ENCODE assay signal across 24 cellular contexts in genomic region chr2:182088681-182089333, GRCh38.
"Had no signal": no experiment of that assay in that cellular context is flagged by ENCODE, and none has a peak within 500 bp of the region (broad histone marks: within the 10 kb centered on the region; RNA-seq: fewer than 3 reads in every experiment).

No MANE protein-coding gene starts in this region.

- H2AFZ ChIP-seq: parathyroid adenoma had no signal

- H3K4me1 ChIP-seq: parathyroid adenoma, upper lobe of right lung had no signal

- DNase-seq: activated CD4-positive, alpha-beta memory T cell treated with anti-CD3 and anti-CD28 coated beads, Interleukin-2, amount 10 ng/mL, durations not matched to agents 7 days and 5 days; activated CD4-positive, alpha-beta T cell treated with anti-CD3 and anti-CD28 coated beads for 48 hours; activated CD4-positive, CD25-positive, alpha-beta regulatory T cell; activated naive CD4-positive, alpha-beta T cell; activated naive CD8-positive, alpha-beta T cell treated with anti-CD3 and anti-CD28 coated beads for 36 hours; activated T-cell treated with anti-CD3 and anti-CD28 coated beads, Interleukin-2, amount 50 U/mL, for 1 hour; amygdala; dermis blood vessel endothelial cell; effector memory CD8-positive, alpha-beta T cell; gastrocnemius medialis; head of caudate nucleus; kidney; natural killer cell; stimulated activated CD4-positive, alpha-beta T cell treated with anti-CD3 and anti-CD28 coated beads, Interleukin-12 subunit alpha, Interleukin-12 subunit beta, amount 100 ng/mL, for 4 hours; stimulated activated CD4-positive, alpha-beta T cell treated with anti-CD3 and anti-CD28 coated beads, Interleukin-1b, Interleukin-23, amount 100 ng/mL, for 48 hours; stimulated activated CD8-positive, alpha-beta memory T cell treated with anti-CD3 and anti-CD28 coated beads, Interleukin-4, amount 100 ng/mL, for 48 hours; stimulated activated naive CD4-positive, alpha-beta T cell; T-helper 1 cell; T-helper 9 cell; upper lobe of right lung had no signal

- ATAC-seq: activated T-helper 17 cell treated with anti-CD3 and anti-CD28 coated beads, Interleukin-2, amount 50 U/mL, for 72 hours; effector memory CD8-positive, alpha-beta T cell; gastrocnemius medialis; natural killer cell; upper lobe of right lung had no signal

- H3K9ac ChIP-seq: parathyroid adenoma had no signal

- H3K36me3 ChIP-seq: cardiac muscle cell, gastrocnemius medialis, neutrophil, upper lobe of right lung had no signal

- H3K4me3 ChIP-seq: cardiac muscle cell, gastrocnemius medialis, upper lobe of right lung had no signal

- H3K27ac ChIP-seq: cardiac muscle cell, gastrocnemius medialis, neutrophil, parathyroid adenoma, upper lobe of right lung had no signal

- H3K9me3 ChIP-seq: gastrocnemius medialis, neutrophil, upper lobe of right lung had no signal

- H3K27me3 ChIP-seq: cardiac muscle cell, gastrocnemius medialis, neutrophil, upper lobe of right lung had no signal
